Comparison of ENCODE assay signal across 8 cellular contexts in genomic region chr1:205210876-205211838, GRCh38.
A peak's percentile ranks its signal among the peaks of the same experiment; 100 is the strongest.
DNase-seq lines count a peak whose midpoint lies in the region; ATAC-seq and TF ChIP-seq lines count a peak whose summit lies in the region.

DSTYK (minus strand) TSS chr1:205211702; CDS start chr1:205211535, 167 bp downstream.

- TF ChIP-seq POLR2A in GM19193 (IDR thresholded peaks at IDR 0.05; ENCODE audit: extremely low read depth, insufficient read depth, insufficient read length): peak; percentile 61

- DNase-seq in Ammon's horn (ENCODE audit: low spot score) (peak; percentile 99), NCI-H524 (lab: John Stamatoyannopoulos, UW) (peak; percentile 87 to 93), kidney tubule cell (ENCODE audit: low spot score) (peak; percentile 95)
- DNase-seq in activated CD4-positive, alpha-beta T cell treated with anti-CD3 and anti-CD28 coated beads for 48 hours: peak; percentile 95
- peak; percentile 70 to 80 for DNase-seq in stimulated activated CD4-positive, alpha-beta T cell treated with anti-CD3 and anti-CD28 coated beads, Interleukin-1b, Interleukin-23, amount 100 ng/mL, for 1 hour (ENCODE audit: low read depth in 2 of 2)

- H3K27ac ChIP-seq in cingulate gyrus (ENCODE audit: low read depth, low read length): peak within 1 kb of the TSS; percentile 92

- ATAC-seq in HG03439 (IDR thresholded peaks at IDR 0.05; ENCODE audit: unreplicated experiment): peak; percentile 84

Comparison
In these comparisons a context has a peak if more than half of its experiments do, and no peak if none do; other contexts are left out.
1. Peak in every context shown above with its lines: DNase-seq, ATAC-seq and H3K27ac ChIP-seq.